In genomic region chr22:29695129-29695926, GRCh38 we compare ENCODE assay signal across 17 cellular contexts. TPM values are rescaled to one million over a fixed set of nuclear protein-coding genes. Genes with fewer than 3 reads are reported as not detected.
DNase-seq lines count a peak whose midpoint lies in the region; ATAC-seq, FAIRE-seq and TF ChIP-seq lines count a peak whose summit lies in the region.
"Had no signal": no experiment of that assay in that cellular context is flagged by ENCODE, and none has a peak within 500 bp of the region (broad histone marks: within the 10 kb centered on the region; RNA-seq: fewer than 3 reads in every experiment).

No MANE protein-coding gene starts in this region.

- no peak for TF ChIP-seq CTCF in epithelial cell of esophagus (IDR thresholded peaks at IDR 0.05; ENCODE audit: insufficient read depth, low read depth, low read length, missing control alignments)
- TF ChIP-seq CTCF in prostate gland (IDR thresholded peaks at IDR 0.05) = peak in 1 of 4 experiments; percentile 9
- TF ChIP-seq CTCF in HepG2 (CRISPR knock-in tag; IDR thresholded peaks at IDR 0.05) = no peak
- no peak for TF ChIP-seq CTCF in MM.1S (IDR thresholded peaks at IDR 0.05; ENCODE audit: low read length)

- H3K9me2 ChIP-seq in MM.1S (replicated peaks; ENCODE audit: insufficient read depth, low read length) = no peaks in the 10 kb centered on the region

- no TSS peak for BruUV-seq in HepG2 (replicated peaks; lab: Mats Ljungman, UMichigan)

- no peak for FAIRE-seq in HepG2 (lab: Jason Lieb, UNC)
- FAIRE-seq: endometrium had no signal

- POLR2A ChIA-PET in HepG2 (lab: Yijun Ruan, JAX) = no interaction called here

- no peaks in the 10 kb centered on the region for H3K9me3 ChIP-seq in prostate gland
- H3K9me3 ChIP-seq in HepG2 (ENCODE audit: low read length) = no peaks in the 10 kb centered on the region
- H3K9me3 ChIP-seq in MM.1S (replicated peaks; ENCODE audit: insufficient read depth, low read length) = no peaks in the 10 kb centered on the region
- H3K9me3 ChIP-seq: gastroesophageal sphincter had no signal

- WGBS in prostate gland = 72% methylated on average over 33 of the region's 33 CpGs
- over 99% methylated on average over 17 of the region's 33 CpGs for WGBS in HepG2 (ENCODE audit: low lambda C conversion rate)

- H3K79me2 ChIP-seq in HepG2 (ENCODE audit: insufficient read depth, low read length) (no peaks in the 10 kb centered on the region), MM.1S (ENCODE audit: low read length) (no peaks in the 10 kb centered on the region)

- no peak for TF ChIP-seq EP300 in HepG2 (IDR thresholded peaks at IDR 0.05; ENCODE audit: low read depth in 2 of 2, low read length in 2 of 2)
- TF ChIP-seq EP300 in HepG2 (CRISPR knock-in tag; IDR thresholded peaks at IDR 0.05; ENCODE audit: borderline replicate concordance) = no peak

- H3K4me2 ChIP-seq in HepG2 (ENCODE audit: low read depth, low read length) (no peak overlapping the region), MM.1S (ENCODE audit: low read depth, low read length) (no peak overlapping the region)

- no peak overlapping the region for H3K9ac ChIP-seq in HepG2 (ENCODE audit: insufficient read depth, low read depth, low read length)
- H3K9ac ChIP-seq in MM.1S (ENCODE audit: low read length) = no peak overlapping the region

- H3F3A ChIP-seq in MM.1S (ENCODE audit: insufficient read depth, low read length) = no peaks in the 10 kb centered on the region

- H4K20me1 ChIP-seq in HepG2 (ENCODE audit: insufficient read depth, low read length) (no peaks in the 10 kb centered on the region), MM.1S (ENCODE audit: insufficient read depth, low read length) (no peaks in the 10 kb centered on the region)

- no peak for TF ChIP-seq RAD21 in HepG2 (CRISPR knock-in tag; IDR thresholded peaks at IDR 0.05)

- ATAC-seq in HepG2 = no peak
- ATAC-seq in HG02588 (IDR thresholded peaks at IDR 0.05; ENCODE audit: unreplicated experiment) = no peak
- ATAC-seq: gastroesophageal sphincter had no signal

- H3K4me3 ChIP-seq in epithelial cell of esophagus (ENCODE audit: low read length) (no peak overlapping the region), prostate gland (no peak overlapping the region), HepG2 (replicated peaks in 1 of 3; ENCODE audit: insufficient read depth in 1 of 3, low read depth in 2 of 3, low read length in 3 of 3) (no peak overlapping the region), MM.1S (ENCODE audit: low read length) (no peak overlapping the region)
- H3K4me3 ChIP-seq: gastroesophageal sphincter had no signal

- DNase-seq in DMS 273 treated with DMSO at 0.1 percent for 48 hours (lab: John Stamatoyannopoulos, UW) = peak; percentile 60
- peak; percentile 68 for DNase-seq in NCI-H2081 treated with DMSO at 0.1 percent for 48 hours (lab: John Stamatoyannopoulos, UW)
- peak; percentile 32 for DNase-seq in epithelial cell of esophagus (ENCODE audit: low read depth)
- peak; percentile 81 for DNase-seq in prostate gland (ENCODE audit: low spot score)
- DNase-seq in activated effector memory CD4-positive, alpha-beta T cell treated with anti-CD3 and anti-CD28 coated beads, Interleukin-2, amount 50 U/mL, for 16 hours = no peak
- no peak for DNase-seq in HepG2 (ENCODE audit: low spot score)
- no peak for DNase-seq in MM.1S
- DNase-seq: activated CD4-positive, alpha-beta T cell treated with anti-CD3 and anti-CD28 coated beads, Interleukin-2, amount 10 ng/mL, durations not matched to agents 24 days and 14 days; H7; mesendoderm; NCI-H1436 treated with DMSO at 0.1 percent for 48 hours; stimulated activated naive CD4-positive, alpha-beta T cell treated with Interleukin-2 at 50 U/mL for 16 hours; T-helper 9 cell had no signal

- H3K4me1 ChIP-seq in prostate gland (replicated peaks) = no peaks in the 10 kb centered on the region
- no peaks in the 10 kb centered on the region for H3K4me1 ChIP-seq in HepG2 (ENCODE audit: insufficient read depth, low read length)
- no peaks in the 10 kb centered on the region for H3K4me1 ChIP-seq in MM.1S (ENCODE audit: low read length)

- H3K36me3 ChIP-seq in prostate gland (no peaks in the 10 kb centered on the region), HepG2 (replicated peaks in 1 of 2; ENCODE audit: control insufficient read depth in 1 of 2, insufficient read depth in 2 of 2, low read length in 2 of 2) (peaks cover 6 to 7% of the 10 kb centered on the region in 2 experiments; a peak in 4 of 5 replicates), MM.1S (replicated peaks; ENCODE audit: insufficient read depth, low read length) (no peaks in the 10 kb centered on the region)

- in situ Hi-C loops in HepG2 (cut with HindIII; ENCODE audit: extremely low pct_ligation_motif_present, low pct_unique_long_range_greater_than_20kb) = no loop called here

- intact Hi-C loops in prostate gland (cut with DNase I) = loop anchor here (10.0 kb wide), 1 partner anchor 309 kb away; no protein-coding TSS in a partner anchor
- intact Hi-C loops in HepG2 (cut with micrococcal nuclease; ENCODE audit: unreplicated experiment) = no loop called here

- H3K27me3 ChIP-seq in prostate gland (replicated peaks; ENCODE audit: insufficient read depth) (no peaks in the 10 kb centered on the region), HepG2 (ENCODE audit: control insufficient read depth in 1 of 2, insufficient read depth in 2 of 2, low read length in 2 of 2) (no peaks in the 10 kb centered on the region; a peak in 1 of 5 replicates), MM.1S (replicated peaks; ENCODE audit: insufficient read depth, low read length) (no peaks in the 10 kb centered on the region)

- H3K27ac ChIP-seq in prostate gland (no peak overlapping the region), HepG2 (ENCODE audit: extremely low read length, insufficient read depth, low read length) (no peak overlapping the region), MM.1S (ENCODE audit: low read length) (no peak overlapping the region)
- H3K27ac ChIP-seq: C4-2B, gastroesophageal sphincter had no signal

- CTCF ChIA-PET in HepG2 (lab: Yijun Ruan, JAX; ENCODE audit: low intra/inter-chr PET ratio, low total read pairs) = no interaction called here

- H2AFZ ChIP-seq in HepG2 (ENCODE audit: low read length) (no peak overlapping the region), MM.1S (ENCODE audit: low read length) (no peak overlapping the region)

- TF ChIP-seq POLR2A in prostate gland (IDR thresholded peaks at IDR 0.05) (no peak), HepG2 (IDR thresholded peaks at IDR 0.05; ENCODE audit: insufficient read depth in 1 of 2, low read depth in 2 of 2, low read length in 2 of 2) (no peak)

TF ChIP-seq in HepG2, 621 proteins besides CTCF, POLR2A, EP300 and RAD21:
- TF ChIP-seq ZFP1 (CRISPR knock-in tag; IDR thresholded peaks at IDR 0.05) (no peak), ZMYM3 (CRISPR knock-in tag; IDR thresholded peaks at IDR 0.05) (no peak), AHR (CRISPR knock-in tag; IDR thresholded peaks at IDR 0.05) (no peak), NFKB2 (CRISPR knock-in tag; IDR thresholded peaks at IDR 0.05; ENCODE audit: borderline replicate concordance) (no peak)

RNA-seq across cellular contexts. Expression of gene CABP7, which starts 24.5 kb away (rescaled TPM):
- total RNA-seq in prostate gland = 1 to 10 TPM in 1 of 2 donors, not detected in 1; 1.5 TPM
- total RNA-seq in HepG2 (2016; rRNA removed; fragmentation: Illumina TruSeq; extraction: Trizol) = not detected in 2 replicates
- total RNA-seq in HepG2 (2016; cell fraction: cytosol; rRNA removed; fragmentation: Illumina TruSeq; extraction: Trizol; ENCODE audit: low read depth) = not detected in 2 replicates
- not detected in 2 replicates for total RNA-seq in HepG2 (2016; cell fraction: insoluble cytoplasmic fraction; rRNA removed; fragmentation: Illumina TruSeq; extraction: Trizol)
- total RNA-seq in HepG2 (2016; cell fraction: membrane; rRNA removed; fragmentation: Illumina TruSeq; extraction: Trizol) = not detected in 2 replicates
- not detected in 2 replicates for total RNA-seq in HepG2 (2016; cell fraction: nucleus; rRNA removed; fragmentation: Illumina TruSeq; extraction: Trizol)
- polyA plus RNA-seq in HepG2 (2011; rRNA removed) = 0.08 TPM in 1 of 2 replicates, not detected in the other
- 0.01 TPM in 1 of 2 replicates, not detected in the other for polyA plus RNA-seq in HepG2 (2011; cell fraction: cytosol; rRNA removed)
- 0.11 and 0.12 TPM in 2 replicates for polyA plus RNA-seq in HepG2 (2011; cell fraction: nucleus; rRNA removed)
- 0.05 TPM in 2 replicates for polyA plus RNA-seq in HepG2 (2012)
- polyA plus RNA-seq in HepG2 (2016; cell fraction: cytosol; fragmentation: Illumina TruSeq; extraction: Trizol; ENCODE audit: low read depth) = not detected in 2 replicates
- polyA plus RNA-seq in HepG2 (2016; cell fraction: insoluble cytoplasmic fraction; fragmentation: Illumina TruSeq; extraction: Trizol; ENCODE audit: low read depth) = not detected in 2 replicates
- polyA plus RNA-seq in HepG2 (2016; cell fraction: membrane; fragmentation: Illumina TruSeq; extraction: Trizol; ENCODE audit: low read depth) = not detected in 2 replicates
- polyA plus RNA-seq in HepG2 (2016; cell fraction: nucleus; fragmentation: Illumina TruSeq; extraction: Trizol; ENCODE audit: insufficient read depth, low read depth) = not detected in 2 replicates
- not detected in 2 replicates for polyA minus RNA-seq in HepG2 (2011; rRNA and poly(A)+ RNA removed; ENCODE audit: low replicate concordance)
- polyA minus RNA-seq in HepG2 (2011; cell fraction: cytosol; rRNA and poly(A)+ RNA removed) = not detected in 2 replicates
- polyA minus RNA-seq in HepG2 (2011; cell fraction: nucleus; rRNA and poly(A)+ RNA removed) = not detected in 2 replicates
- total RNA-seq: activated CD4-positive, alpha-beta T cell treated with anti-CD3 and anti-CD28 coated beads, Interleukin-2, amount 10 ng/mL, durations not matched to agents 24 days and 14 days; H7 had no signal

Comparison
In these comparisons a context has a peak if more than half of its experiments do, and no peak if none do; other contexts are left out.
1. DNase-seq: peak in DMS 273 treated with DMSO at 0.1 percent for 48 hours (single experiment), NCI-H2081 treated with DMSO at 0.1 percent for 48 hours (single experiment), epithelial cell of esophagus (single experiment) and prostate gland (single experiment); none in activated effector memory CD4-positive, alpha-beta T cell treated with anti-CD3 and anti-CD28 coated beads, Interleukin-2, amount 50 U/mL, for 16 hours (single experiment), HepG2 (single experiment) and MM.1S (single experiment).